22 cellular contexts compared by ENCODE assay signal in the genomic region with DNA sequence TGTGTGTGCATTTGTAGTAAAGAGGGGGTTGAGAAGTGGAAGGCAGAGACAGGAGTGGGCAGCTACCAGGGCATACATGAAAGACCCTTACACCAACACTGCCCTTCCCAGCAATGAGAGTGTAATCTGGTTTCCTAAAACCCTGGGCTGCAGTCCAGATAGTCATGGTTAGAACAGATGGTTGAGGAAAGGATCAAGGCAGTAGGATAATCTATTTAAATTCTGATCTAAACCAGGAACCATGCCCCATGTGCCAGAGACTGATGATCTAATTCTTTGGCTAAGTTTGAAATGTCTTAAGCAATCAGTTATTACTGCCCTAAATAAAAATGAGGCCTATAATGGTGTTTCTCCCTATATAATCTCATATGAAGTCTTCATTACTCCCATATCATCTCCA. TPM values are rescaled to one million over a fixed set of nuclear protein-coding genes. Genes with fewer than 3 reads are reported as not detected.
DNase-seq lines count a peak whose midpoint lies in the region; ATAC-seq and TF ChIP-seq lines count a peak whose summit lies in the region.
"Had no signal": no experiment of that assay in that cellular context is flagged by ENCODE, and none has a peak within 500 bp of the region (broad histone marks: within the 10 kb centered on the region; RNA-seq: fewer than 3 reads in every experiment).

No MANE protein-coding gene starts in this region.

- peaks cover 87% of the 10 kb centered on the region for H4K20me1 ChIP-seq in neural progenitor cell (ENCODE audit: low read depth)

- H3K4me3 ChIP-seq in MG63 (no peak overlapping the region), astrocyte of the cerebellum (ENCODE audit: low read depth, low read length) (no peak overlapping the region), neural progenitor cell (no peak overlapping the region)
- H3K4me3 ChIP-seq: tibial nerve had no signal

- no peak for ATAC-seq in HG03521 (IDR thresholded peaks at IDR 0.05; ENCODE audit: unreplicated experiment)
- ATAC-seq: activated CD4-positive, alpha-beta T cell treated with anti-CD3 and anti-CD28 coated beads for 36 hours; foreskin keratinocyte had no signal

- H3K4me3 Mint-ChIP-seq in neural progenitor cell (no peak overlapping the region), endothelial cell (ENCODE audit: unreplicated experiment) (no peak overlapping the region)
- H3K4me3 Mint-ChIP-seq: activated CD4-positive, alpha-beta T cell treated with anti-CD3 and anti-CD28 coated beads for 36 hours; central memory CD8-positive, alpha-beta T cell had no signal

- H3K9me3 Mint-ChIP-seq in neural progenitor cell (no peaks in the 10 kb centered on the region), endothelial cell (ENCODE audit: unreplicated experiment) (no peaks in the 10 kb centered on the region)
- H3K9me3 Mint-ChIP-seq: central memory CD8-positive, alpha-beta T cell had no signal

- H3K36me3 ChIP-seq in MG63 (no peaks in the 10 kb centered on the region), neural progenitor cell (peaks cover 17% of the 10 kb centered on the region)

- H3K9me3 ChIP-seq in MG63: no peaks in the 10 kb centered on the region
- H3K9me3 ChIP-seq in neural progenitor cell (ENCODE audit: low read depth): no peaks in the 10 kb centered on the region
- H3K9me3 ChIP-seq: tibial nerve had no signal

- no peak overlapping the region for H3K27ac ChIP-seq in neural progenitor cell
- H3K27ac ChIP-seq: foreskin keratinocyte, tibial nerve had no signal

- H3K79me2 ChIP-seq in neural progenitor cell (ENCODE audit: low read depth): peaks cover 64% of the 10 kb centered on the region

- no peaks in the 10 kb centered on the region for H3K27me3 Mint-ChIP-seq in neural progenitor cell (ENCODE audit: insufficient read depth, low read depth)
- H3K27me3 Mint-ChIP-seq in endothelial cell (ENCODE audit: unreplicated experiment): no peaks in the 10 kb centered on the region
- H3K27me3 Mint-ChIP-seq: central memory CD8-positive, alpha-beta T cell had no signal

- H3K27me3 ChIP-seq in MG63: no peaks in the 10 kb centered on the region
- no peaks in the 10 kb centered on the region for H3K27me3 ChIP-seq in neural progenitor cell
- H3K27me3 ChIP-seq: foreskin keratinocyte, tibial nerve had no signal

- in situ Hi-C loops in astrocyte of the cerebellum (cut with HindIII; ENCODE audit: low sequenced_read_pairs): no loop called here

- no peak overlapping the region for H3K4me2 ChIP-seq in neural progenitor cell

- H3F3A ChIP-seq in neural progenitor cell (ENCODE audit: low read depth): peaks cover 48% of the 10 kb centered on the region

- DNase-seq in DMS 273 (lab: John Stamatoyannopoulos, UW; ENCODE audit: unreplicated experiment) (peak; percentile 88), MG63 (peak; percentile 63), astrocyte of the cerebellum (ENCODE audit: low read depth) (peak; percentile 54), fibroblast of the conjunctiva (ENCODE audit: low read depth) (peak; percentile 63), GM19238 (ENCODE audit: insufficient read length, low spot score) (no peak), neural progenitor cell (ENCODE audit: low spot score) (no peak), endothelial cell (ENCODE audit: low spot score) (no peak)
- DNase-seq: activated CD4-positive, alpha-beta T cell treated with anti-CD3 and anti-CD28 coated beads for 36 hours; AML-193; effector CD8-positive, alpha-beta T cell; foreskin keratinocyte; H7; kidney glomerular epithelial cell; mammary epithelial cell; MM.1S; NCI-H146; occipital lobe; RPMI8226; stimulated activated naive CD4-positive, alpha-beta T cell had no signal

- no peak overlapping the region for H3K9ac ChIP-seq in neural progenitor cell

- H3K4me1 Mint-ChIP-seq in neural progenitor cell: peaks cover 58% of the 10 kb centered on the region
- peaks cover 23% of the 10 kb centered on the region for H3K4me1 Mint-ChIP-seq in endothelial cell (ENCODE audit: unreplicated experiment)
- H3K4me1 Mint-ChIP-seq: central memory CD8-positive, alpha-beta T cell had no signal

- H3K36me3 Mint-ChIP-seq in neural progenitor cell: peaks cover 43% of the 10 kb centered on the region
- peaks cover 6% of the 10 kb centered on the region for H3K36me3 Mint-ChIP-seq in endothelial cell (ENCODE audit: low read depth, unreplicated experiment)

- H3K27ac Mint-ChIP-seq in neural progenitor cell (no peak overlapping the region), endothelial cell (ENCODE audit: unreplicated experiment) (no peak overlapping the region)
- H3K27ac Mint-ChIP-seq: activated CD4-positive, alpha-beta T cell treated with anti-CD3 and anti-CD28 coated beads for 36 hours had no signal

- no peak overlapping the region for H2AFZ ChIP-seq in neural progenitor cell (replicated peaks)

- H3K4me1 ChIP-seq in neural progenitor cell: peaks cover 35% of the 10 kb centered on the region
- H3K4me1 ChIP-seq: foreskin keratinocyte, tibial nerve had no signal

- TF ChIP-seq CTCF in astrocyte of the cerebellum (IDR thresholded peaks at IDR 0.05; ENCODE audit: low read depth, low read length, missing control alignments) (no peak), neural progenitor cell (IDR thresholded peaks at IDR 0.05) (no peak), endothelial cell (IDR thresholded peaks at IDR 0.05; ENCODE audit: unreplicated experiment) (no peak)

RNA-seq across cellular contexts. Expression of a gene that starts 59.6 kb away (rescaled TPM):
- 0.42 and 2.9 TPM in 2 replicates for total RNA-seq in MG63 (2014; rRNA removed; shearing (Covaris generic); ENCODE audit: low replicate concordance)
- total RNA-seq in neural progenitor cell (ENCODE audit: low replicate concordance): 508 and 574 TPM in 2 replicates
- total RNA-seq in endothelial cell (ENCODE audit: unreplicated experiment): 165 TPM
- total RNA-seq: activated CD4-positive, alpha-beta T cell treated with anti-CD3 and anti-CD28 coated beads for 36 hours; foreskin keratinocyte had no signal

Comparison
In these comparisons a context has a peak if more than half of its experiments do, and no peak if none do; other contexts are left out.
1. DNase-seq: peak in DMS 273 (single experiment), MG63 (single experiment), astrocyte of the cerebellum (single experiment) and fibroblast of the conjunctiva (single experiment); none in GM19238 (single experiment), neural progenitor cell (single experiment) and endothelial cell (single experiment).
2. RNA of a gene that starts 59.6 kb away (total RNA-seq): 508 to 574 TPM in neural progenitor cell and 165 TPM in endothelial cell (single experiment); 0.42 to 2.9 TPM in MG63; every median in the first group is over 10 times any median in the second.